In the genomic region with DNA sequence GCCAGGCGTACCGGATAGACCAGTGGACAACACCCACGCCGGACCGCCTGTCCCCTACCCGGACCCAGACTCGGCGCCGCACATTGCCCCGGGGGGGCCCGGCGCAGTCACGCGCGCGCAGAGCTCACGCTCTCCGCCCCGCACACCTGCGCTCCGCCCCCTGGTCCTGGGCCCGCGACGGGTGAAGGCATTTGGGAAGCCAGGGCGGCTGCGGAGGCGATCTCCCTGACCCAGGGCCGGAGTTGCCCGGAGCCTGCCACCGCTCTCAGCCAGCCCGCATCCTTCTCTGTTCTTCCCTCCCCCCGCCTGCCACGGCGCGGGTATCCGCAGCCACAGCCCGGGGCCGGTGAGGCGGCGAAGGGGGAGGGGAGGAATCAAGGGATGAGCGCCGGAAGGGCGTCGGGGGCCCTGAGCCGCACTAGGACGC, we compare ENCODE assay signal across 8 cellular contexts. TPM values are rescaled to one million over a fixed set of nuclear protein-coding genes. Genes with fewer than 3 reads are reported as not detected.
A peak's percentile ranks its signal among the peaks of the same experiment; 100 is the strongest.
DNase-seq lines count a peak whose midpoint lies in the region; ATAC-seq and TF ChIP-seq lines count a peak whose summit lies in the region.

No MANE protein-coding gene starts in this region.

- no peaks in the 10 kb centered on the region for H3K27me3 ChIP-seq in breast epithelium

- TF ChIP-seq CTCF in breast epithelium (IDR thresholded peaks at IDR 0.05), result no peak

- ATAC-seq in HG03095 (IDR thresholded peaks at IDR 0.05; ENCODE audit: unreplicated experiment) (peak; percentile 21), left lobe of liver (peak; percentile 47)

- peaks cover 9 to 19% of the 10 kb centered on the region in 2 donors for H3K4me1 ChIP-seq in breast epithelium

- TF ChIP-seq POLR2A in breast epithelium (IDR thresholded peaks at IDR 0.05), result no peak

- peak overlapping the region; percentile 61 to 91 for H3K27ac ChIP-seq in breast epithelium

- DNase-seq in NCI-H2196 (lab: John Stamatoyannopoulos, UW; ENCODE audit: unreplicated experiment), result peak; percentile 27
- no peak for DNase-seq in NCI-H2196 treated with DMSO at 0.1 percent for 48 hours (lab: John Stamatoyannopoulos, UW; ENCODE audit: unreplicated experiment)
- DNase-seq in T-helper 9 cell, result peak; percentile 51
- DNase-seq in breast epithelium (ENCODE audit: low spot score in 2 of 2), result no peak
- DNase-seq in left lobe of liver (ENCODE audit: low spot score), result no peak
- DNase-seq in stimulated activated CD8-positive, alpha-beta memory T cell treated with anti-CD3 and anti-CD28 coated beads, Interleukin-15, amount 100 ng/mL, for 24 hours (ENCODE audit: low read depth), result peak; percentile 29
- DNase-seq in SIG-M5 (lab: John Stamatoyannopoulos, UW), result no peak

- no peaks in the 10 kb centered on the region for H3K9me3 ChIP-seq in breast epithelium

- H3K36me3 ChIP-seq in breast epithelium, result no peaks in the 10 kb centered on the region

- intact Hi-C loops in breast epithelium (cut with DNase I; ENCODE audit: low total_unique reads), result no loop called here

- H3K4me3 ChIP-seq in breast epithelium, result peak overlapping the region; percentile 57 to 98 (median 85)

RNA-seq across cellular contexts. Expression of a gene that starts 0.5 kb away (rescaled TPM):
- total RNA-seq in breast epithelium (1 to 10 TPM; 1.3 to 4.3 (median 4.0) TPM), left lobe of liver (0.96 TPM)

RNA-seq across cellular contexts. Expression of a gene that starts 0.6 kb away (rescaled TPM):
- total RNA-seq in breast epithelium (10 to 100 TPM; 50.2 to 52.5 (median 52.1) TPM), left lobe of liver (28.7 TPM)

RNA-seq across cellular contexts. Expression of a gene that starts 13.9 kb away (rescaled TPM):
- total RNA-seq in breast epithelium, result 10 to 100 TPM; 18.1 to 32.1 (median 24.3) TPM
- total RNA-seq in left lobe of liver, result 1.7 TPM

RNA-seq across cellular contexts. Expression of a gene that starts 18.5 kb away (rescaled TPM):
- 10 to 100 TPM; 58.8 to 64.8 (median 63.6) TPM for total RNA-seq in breast epithelium
- total RNA-seq in left lobe of liver, result 120 TPM

RNA-seq across cellular contexts. Expression of a gene that starts 44.8 kb away (rescaled TPM):
- total RNA-seq in breast epithelium, result 10 to 100 TPM in 1 of 3 donors, 1 to 10 TPM in 2; 2.6 to 12.1 (median 5.9) TPM
- 3.3 TPM for total RNA-seq in left lobe of liver

Comparison
In these comparisons a context has a peak if more than half of its experiments do, and no peak if none do; other contexts are left out.
1. DNase-seq: peak in NCI-H2196 (single experiment), T-helper 9 cell (single experiment) and stimulated activated CD8-positive, alpha-beta memory T cell treated with anti-CD3 and anti-CD28 coated beads, Interleukin-15, amount 100 ng/mL, for 24 hours (single experiment); none in NCI-H2196 treated with DMSO at 0.1 percent for 48 hours (single experiment), breast epithelium (0 of 2), left lobe of liver (single experiment) and SIG-M5 (single experiment).